ENCODE assay signal across 28 cellular contexts in the genomic region with DNA sequence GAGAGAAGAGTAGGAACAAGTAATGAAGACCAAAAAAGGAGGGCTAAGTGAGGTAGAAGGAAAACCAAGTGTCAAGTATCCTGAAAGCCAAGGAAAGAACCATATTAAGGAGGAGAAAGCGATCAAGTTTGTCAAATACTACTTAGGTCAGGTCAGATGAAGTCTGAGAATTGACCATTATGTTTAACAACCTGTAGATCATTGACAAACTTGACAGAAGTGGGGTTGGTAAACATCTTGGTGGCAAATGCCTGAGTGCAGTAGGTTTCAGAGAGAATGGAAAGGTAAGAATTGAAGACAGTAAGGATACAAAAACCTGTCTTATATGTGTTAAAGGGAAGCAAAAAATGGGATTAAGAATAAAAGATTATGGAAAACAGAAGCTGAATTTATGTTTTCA. TPM values are rescaled to one million over a fixed set of nuclear protein-coding genes. Genes with fewer than 3 reads are reported as not detected.
DNase-seq lines count a peak whose midpoint lies in the region; ATAC-seq and TF ChIP-seq lines count a peak whose summit lies in the region.
"Had no signal": no experiment of that assay in that cellular context is flagged by ENCODE, and none has a peak within 500 bp of the region (broad histone marks: within the 10 kb centered on the region; RNA-seq: fewer than 3 reads in every experiment).

No MANE protein-coding gene starts in this region.

- H3K27ac ChIP-seq in left lung (no peak overlapping the region), osteoblast (ENCODE audit: low read depth, low read length) (no peak overlapping the region), upper lobe of right lung (no peak overlapping the region)
- H3K27ac ChIP-seq: 22Rv1, A549, BLaER1 had no signal

- H3K9me3 ChIP-seq in left lung (no peaks in the 10 kb centered on the region), osteoblast (ENCODE audit: low read depth, low read length) (no peaks in the 10 kb centered on the region), upper lobe of right lung (no peaks in the 10 kb centered on the region)
- H3K9me3 ChIP-seq: A549, BE2C, BLaER1 had no signal

- H3K27me3 ChIP-seq in left lung (no peaks in the 10 kb centered on the region), osteoblast (ENCODE audit: insufficient read depth, low read length) (peaks cover 10% of the 10 kb centered on the region), upper lobe of right lung (no peaks in the 10 kb centered on the region)
- H3K27me3 ChIP-seq: BLaER1 had no signal

- H3K36me3 ChIP-seq in left lung: no peaks in the 10 kb centered on the region
- H3K36me3 ChIP-seq in osteoblast (ENCODE audit: insufficient read depth, low read length): no peaks in the 10 kb centered on the region
- no peaks in the 10 kb centered on the region for H3K36me3 ChIP-seq in upper lobe of right lung
- H3K36me3 ChIP-seq: BE2C, BLaER1 had no signal

- H3K79me2 ChIP-seq in osteoblast (ENCODE audit: insufficient read depth, low read length): no peaks in the 10 kb centered on the region

- H3K4me3 ChIP-seq in left lung: no peak overlapping the region
- H3K4me3 ChIP-seq in osteoblast (ENCODE audit: insufficient read depth, low read length): no peak overlapping the region
- H3K4me3 ChIP-seq in upper lobe of right lung: no peak overlapping the region
- H3K4me3 ChIP-seq: A549, BLaER1, GM12878 had no signal

- TF ChIP-seq CTCF in left lung (IDR thresholded peaks at IDR 0.05) (no peak), osteoblast (IDR thresholded peaks at IDR 0.05; ENCODE audit: extremely low read depth, low read depth, low read length) (no peak), upper lobe of right lung (IDR thresholded peaks at IDR 0.05) (no peak)

- H4K20me1 ChIP-seq in osteoblast (ENCODE audit: insufficient read depth, low read length): no peaks in the 10 kb centered on the region
- H4K20me1 ChIP-seq: BLaER1 had no signal

- H3K4me1 ChIP-seq in left lung (no peaks in the 10 kb centered on the region), osteoblast (ENCODE audit: insufficient read depth, low read length) (peaks cover 2% of the 10 kb centered on the region), upper lobe of right lung (no peaks in the 10 kb centered on the region)
- H3K4me1 ChIP-seq: A549, BE2C, BLaER1 had no signal

- ATAC-seq in left lung (peak; percentile 77), upper lobe of right lung (peak; percentile 73)
- ATAC-seq: A549, GM12878 had no signal

- no peak overlapping the region for H3K4me2 ChIP-seq in osteoblast (ENCODE audit: insufficient read depth, low read length)
- H3K4me2 ChIP-seq: A549, BLaER1 had no signal

- peak; percentile 21 for DNase-seq in DMS53 (lab: John Stamatoyannopoulos, UW)
- no peak for DNase-seq in DMS53 treated with DMSO at 0.1 percent for 48 hours (lab: John Stamatoyannopoulos, UW; ENCODE audit: unreplicated experiment)
- DNase-seq in left lung: no peak
- DNase-seq in osteoblast (ENCODE audit: insufficient read length, low spot score, missing footprints): peak; percentile 36
- DNase-seq in upper lobe of right lung: no peak
- DNase-seq in anterior cingulate cortex (lab: John Stamatoyannopoulos, UW): no peak
- DNase-seq in NK-92 treated with Interleukin-12 subunit alpha and Interleukin-12 subunit beta, amount 100 ng/mL, for 24 hours (lab: John Stamatoyannopoulos, UW): no peak
- DNase-seq in NCI-H510A (lab: John Stamatoyannopoulos, UW): no peak
- DNase-seq: ACHN; BE2C; C1 segment of cervical spinal cord; CD4-positive, alpha-beta memory T cell; CD4-positive, CD25-positive, alpha-beta regulatory T cell; CD8-positive, alpha-beta memory T cell; COR-L47; DMS 273 treated with DMSO at 0.1 percent for 48 hours; DMS153; DMS79; DND-41; EL; GDM1 had no signal

- no peak overlapping the region for H2AFZ ChIP-seq in osteoblast (ENCODE audit: low read length)

- intact Hi-C loops in left lung (cut with DNase I) (no loop called here), upper lobe of right lung (cut with DNase I) (no loop called here)

RNA-seq across cellular contexts. Expression of a gene that starts 3.7 kb away (rescaled TPM):
- total RNA-seq in left lung: 1 to 10 TPM; 1.5 to 2.6 TPM
- not detected in 2 replicates for total RNA-seq in osteoblast
- total RNA-seq in upper lobe of right lung: 6.3 TPM
- total RNA-seq: A172; CD4-positive, alpha-beta memory T cell; CD4-positive, CD25-positive, alpha-beta regulatory T cell; CD8-positive, alpha-beta memory T cell; Daoy; G401; GM12878 had no signal

RNA-seq across cellular contexts. Expression of a gene that starts 59.4 kb away (rescaled TPM):
- 100 to 1,000 TPM in 1 of 2 donors, 1 to 10 TPM in 1; 8.0 to 222 TPM for total RNA-seq in left lung
- total RNA-seq in osteoblast: 2.4 and 2.9 TPM in 2 replicates
- 50.3 TPM for total RNA-seq in upper lobe of right lung
- total RNA-seq: G401 had no signal

Comparison
In these comparisons a context has a peak if more than half of its experiments do, and no peak if none do; other contexts are left out.
1. DNase-seq: peak in DMS53 (single experiment) and osteoblast (single experiment); none in DMS53 treated with DMSO at 0.1 percent for 48 hours (single experiment), left lung (0 of 2), upper lobe of right lung (single experiment), anterior cingulate cortex (0 of 58), NK-92 treated with Interleukin-12 subunit alpha and Interleukin-12 subunit beta, amount 100 ng/mL, for 24 hours (single experiment) and NCI-H510A (single experiment).